In genomic region chr5:73215891-73216610, GRCh38 we compare ENCODE assay signal across 8 cellular contexts. TPM values are rescaled to one million over a fixed set of nuclear protein-coding genes. Genes with fewer than 3 reads are reported as not detected.
DNase-seq lines count a peak whose midpoint lies in the region; ATAC-seq lines count a peak whose summit lies in the region.

No MANE protein-coding gene starts in this region.

- DNase-seq in DMS153 (lab: John Stamatoyannopoulos, UW) (peak; percentile 37), GOT3 (lab: John Stamatoyannopoulos, UW) (peak; percentile 54), NCI-H187 treated with DMSO at 0.1 percent for 48 hours (lab: John Stamatoyannopoulos, UW) (peak; percentile 53), cerebellum (ENCODE audit: low spot score) (peak; percentile 80), kidney tubule cell (ENCODE audit: low spot score) (peak; percentile 88)
- DNase-seq in stimulated activated CD4-positive, alpha-beta T cell treated with anti-CD3 and anti-CD28 coated beads, Interleukin-1b, Interleukin-23, amount 100 ng/mL, for 1 hour (ENCODE audit: low read depth in 2 of 2) = peak; percentile 14 to 35

- peak; percentile 77 to 82 for ATAC-seq in activated CD4-positive, CD25-positive, alpha-beta regulatory T cell treated with anti-CD3 and anti-CD28 coated beads, Interleukin-2, amount 50 U/mL, for 24 hours
- no peak for ATAC-seq in HG03469 (IDR thresholded peaks at IDR 0.05; ENCODE audit: unreplicated experiment)

RNA-seq across cellular contexts. Expression of gene TMEM174, which starts 43.1 kb away (rescaled TPM):
- total RNA-seq in cerebellum = not detected

Comparison
In these comparisons a context has a peak if more than half of its experiments do, and no peak if none do; other contexts are left out.
1. DNase-seq: peak in every context shown above with its lines; median percentile 88 in kidney tubule cell; 80 in cerebellum; 54 in GOT3; 53 in NCI-H187 treated with DMSO at 0.1 percent for 48 hours; 37 in DMS153; 24 in stimulated activated CD4-positive, alpha-beta T cell treated with anti-CD3 and anti-CD28 coated beads, Interleukin-1b, Interleukin-23, amount 100 ng/mL, for 1 hour.